Comparison of ENCODE assay signal across 22 cellular contexts in the genomic region with DNA sequence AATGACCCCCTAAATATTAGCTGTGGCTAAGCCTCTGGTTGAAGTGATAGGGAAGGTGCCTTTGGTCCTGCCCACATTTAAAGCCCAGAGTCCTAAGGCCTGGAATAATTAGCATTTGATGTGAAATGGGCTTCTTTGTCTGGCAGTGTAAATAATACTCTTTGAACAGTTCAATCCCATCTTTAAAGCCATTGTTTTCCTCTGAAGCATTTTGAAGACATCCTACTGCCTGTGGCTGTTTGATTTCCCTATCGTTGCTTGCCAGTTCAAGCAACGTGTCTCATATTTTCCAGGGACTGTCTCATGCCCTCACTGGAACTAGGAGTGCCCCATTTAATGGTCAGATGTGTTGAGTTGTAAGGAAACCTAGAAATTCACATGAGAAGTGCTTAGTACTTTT.
DNase-seq lines count a peak whose midpoint lies in the region; ATAC-seq, FAIRE-seq and TF ChIP-seq lines count a peak whose summit lies in the region.
"Had no signal": no experiment of that assay in that cellular context is flagged by ENCODE, and none has a peak within 500 bp of the region (broad histone marks: within the 10 kb centered on the region; RNA-seq: fewer than 3 reads in every experiment).

No MANE protein-coding gene starts in this region.

- no peaks in the 10 kb centered on the region for H3K27me3 Mint-ChIP-seq in activated T-helper 2 cell treated with anti-CD3 and anti-CD28 coated beads, Interferon-gamma antibody, Interleukin-2, Interleukin-4, amounts not matched to agents 10 μg/mL and 5 μg/mL and 100 μg/mL, durations not matched to agents 14 hours and 24 hours and 36 hours (ENCODE audit: low read depth)
- H3K27me3 Mint-ChIP-seq: memory B cell had no signal

- H3K4me1 ChIP-seq in BLaER1 (peaks cover 22% of the 10 kb centered on the region), PC-3 (ENCODE audit: insufficient read depth, low read length) (no peaks in the 10 kb centered on the region)

- H3K4me3 ChIP-seq in BLaER1 (no peak overlapping the region), PC-3 (ENCODE audit: low read length) (no peak overlapping the region)
- H3K4me3 ChIP-seq: breast epithelium, spleen had no signal

- H3K27ac ChIP-seq in BLaER1 = peak overlapping the region; percentile 97; the same call in 1 of the 2 replicates
- H3K27ac ChIP-seq in PC-3 (ENCODE audit: low read length) = no peak overlapping the region
- H3K27ac ChIP-seq: breast epithelium, VCaP had no signal

- H3F3A ChIP-seq in PC-3 (ENCODE audit: low read length, unreplicated experiment) = no peaks in the 10 kb centered on the region

- POLR2A ChIA-PET in PC-3 (lab: Charles Lee; ENCODE audit: unreplicated experiment) = no interaction called here

- H3K9me3 ChIP-seq in BLaER1 (no peaks in the 10 kb centered on the region), PC-3 (ENCODE audit: low read length) (no peaks in the 10 kb centered on the region)
- H3K9me3 ChIP-seq: breast epithelium, spleen had no signal

- H3K27me3 ChIP-seq in BLaER1 (no peaks in the 10 kb centered on the region), PC-3 (ENCODE audit: low read length) (no peaks in the 10 kb centered on the region)

- no TSS peak for BruUV-seq in PC-3 (replicated peaks; lab: Mats Ljungman, UMichigan)

- H3K36me3 ChIP-seq in BLaER1 (peaks cover 4% of the 10 kb centered on the region), PC-3 (ENCODE audit: low read depth, low read length) (no peaks in the 10 kb centered on the region)
- H3K36me3 ChIP-seq: breast epithelium had no signal

- H3K9me2 ChIP-seq in PC-3 (replicated peaks; ENCODE audit: low read length) = no peaks in the 10 kb centered on the region

- no peaks in the 10 kb centered on the region for H3K9me3 Mint-ChIP-seq in activated T-helper 2 cell treated with anti-CD3 and anti-CD28 coated beads, Interferon-gamma antibody, Interleukin-2, Interleukin-4, amounts not matched to agents 10 μg/mL and 5 μg/mL and 100 μg/mL, durations not matched to agents 14 hours and 24 hours and 36 hours
- H3K9me3 Mint-ChIP-seq: CD8-positive, alpha-beta memory T cell; endodermal cell; memory B cell had no signal

- CTCF ChIA-PET in PC-3 (lab: Charles Lee) = no interaction called here

- H3K4me1 Mint-ChIP-seq in activated T-helper 2 cell treated with anti-CD3 and anti-CD28 coated beads, Interferon-gamma antibody, Interleukin-2, Interleukin-4, amounts not matched to agents 10 μg/mL and 5 μg/mL and 100 μg/mL, durations not matched to agents 14 hours and 24 hours and 36 hours (ENCODE audit: low read depth) = peaks cover 21% of the 10 kb centered on the region

- H2AFZ ChIP-seq in PC-3 (ENCODE audit: low read length) = no peak overlapping the region

- H3K9ac ChIP-seq in BLaER1 (no peak overlapping the region), PC-3 (ENCODE audit: low read length) (no peak overlapping the region)

- H3K79me2 ChIP-seq in PC-3 (ENCODE audit: low read length) = no peaks in the 10 kb centered on the region

- DNase-seq in COLO829 (ENCODE audit: low spot score) = peak; percentile 65
- DNase-seq in PC-3 = no peak
- peak; percentile 70 for DNase-seq in foreskin melanocyte
- DNase-seq in stimulated activated CD4-positive, alpha-beta T cell treated with anti-CD3 and anti-CD28 coated beads, Interleukin-12 subunit alpha, Interleukin-12 subunit beta, amount 100 ng/mL, for 4 hours = no peak
- no peak for DNase-seq in urothelium cell line (ENCODE audit: low spot score)
- DNase-seq in activated T-helper 2 cell treated with anti-CD3 and anti-CD28 coated beads, Interferon-gamma antibody, Interleukin-2, Interleukin-4, amounts not matched to agents 10 μg/mL and 5 μg/mL and 100 μg/mL, durations not matched to agents 14 hours and 24 hours and 36 hours (ENCODE audit: low spot score) = no peak
- DNase-seq: activated gamma-delta T cell; CD8-positive, alpha-beta memory T cell; endodermal cell; GDM1; HCEC 1CT; NCI-H2029; NCI-H524; SHP77 treated with DMSO at 0.1 percent for 48 hours; spleen; stimulated activated CD4-positive, alpha-beta T cell treated with anti-CD3 and anti-CD28 coated beads, Interleukin-4, amount 100 ng/mL, for 24 hours; stimulated activated naive CD8-positive, alpha-beta T cell treated with anti-CD3 and anti-CD28 coated beads, Interleukin-15, Interleukin-2, amounts not matched to agents 100 U/mL and 50 U/mL, for 24 hours had no signal

- H3K36me3 Mint-ChIP-seq in activated T-helper 2 cell treated with anti-CD3 and anti-CD28 coated beads, Interferon-gamma antibody, Interleukin-2, Interleukin-4, amounts not matched to agents 10 μg/mL and 5 μg/mL and 100 μg/mL, durations not matched to agents 14 hours and 24 hours and 36 hours (ENCODE audit: low read depth) = peaks cover 2% of the 10 kb centered on the region

- FAIRE-seq in urothelium cell line (lab: Jason Lieb, UNC) = no peak
- FAIRE-seq: colon had no signal

- H4K20me1 ChIP-seq in BLaER1 = peaks cover 6% of the 10 kb centered on the region; the same call in 1 of the 2 replicates
- H4K20me1 ChIP-seq in PC-3 (ENCODE audit: low read length) = no peaks in the 10 kb centered on the region

- no peak overlapping the region for H3K27ac Mint-ChIP-seq in activated T-helper 2 cell treated with anti-CD3 and anti-CD28 coated beads, Interferon-gamma antibody, Interleukin-2, Interleukin-4, amounts not matched to agents 10 μg/mL and 5 μg/mL and 100 μg/mL, durations not matched to agents 14 hours and 24 hours and 36 hours
- H3K27ac Mint-ChIP-seq: endodermal cell, memory B cell had no signal

- no peak overlapping the region for H3K4me3 Mint-ChIP-seq in activated T-helper 2 cell treated with anti-CD3 and anti-CD28 coated beads, Interferon-gamma antibody, Interleukin-2, Interleukin-4, amounts not matched to agents 10 μg/mL and 5 μg/mL and 100 μg/mL, durations not matched to agents 14 hours and 24 hours and 36 hours (ENCODE audit: low read depth)
- H3K4me3 Mint-ChIP-seq: endodermal cell, memory B cell had no signal

- ATAC-seq in PC-3 = peak; percentile 39
- ATAC-seq: stimulated activated naive CD8-positive, alpha-beta T cell treated with anti-CD3 and anti-CD28 coated beads, Interleukin-15, Interleukin-2, amounts not matched to agents 100 U/mL and 50 U/mL, for 24 hours had no signal

- H3K4me2 ChIP-seq in BLaER1 (peak overlapping the region; percentile 90; the same call in 1 of the 2 replicates), PC-3 (ENCODE audit: low read length) (no peak overlapping the region)

- no peak for TF ChIP-seq CTCF in PC-3 (conservative IDR thresholded peaks at IDR 0.05; ENCODE audit: low read depth, low read length)

- intact Hi-C loops in PC-3 (cut with micrococcal nuclease) = no loop called here
- intact Hi-C loops in activated T-helper 2 cell treated with anti-CD3 and anti-CD28 coated beads, Interferon-gamma antibody, Interleukin-2, Interleukin-4, amounts not matched to agents 10 μg/mL and 5 μg/mL and 100 μg/mL, durations not matched to agents 14 hours and 24 hours and 36 hours (cut with micrococcal nuclease) = loop anchor here (10.0 kb wide), 1 partner anchor 1619 kb away; a partner anchor contains a TSS

Comparison
In these comparisons a context has a peak if more than half of its experiments do, and no peak if none do; other contexts are left out.
1. DNase-seq: peak in COLO829 (single experiment) and foreskin melanocyte (single experiment); none in PC-3 (single experiment), stimulated activated CD4-positive, alpha-beta T cell treated with anti-CD3 and anti-CD28 coated beads, Interleukin-12 subunit alpha, Interleukin-12 subunit beta, amount 100 ng/mL, for 4 hours (single experiment), urothelium cell line (single experiment) and activated T-helper 2 cell treated with anti-CD3 and anti-CD28 coated beads, Interferon-gamma antibody, Interleukin-2, Interleukin-4, amounts not matched to agents 10 μg/mL and 5 μg/mL and 100 μg/mL, durations not matched to agents 14 hours and 24 hours and 36 hours (single experiment).